Comparison of ENCODE assay signal across 8 cellular contexts in genomic region chr19:17554968-17555479, GRCh38. TPM values are rescaled to one million over a fixed set of nuclear protein-coding genes. Genes with fewer than 3 reads are reported as not detected.
DNase-seq lines count a peak whose midpoint lies in the region; ATAC-seq, FAIRE-seq and TF ChIP-seq lines count a peak whose summit lies in the region.

No MANE protein-coding gene starts in this region.

- H3K4me2 ChIP-seq in SU-DHL-6 (ENCODE audit: low read depth, low read length, poor library complexity, severe bottlenecking): peak overlapping the region; percentile 81

- peaks cover 24% of the 10 kb centered on the region for H3F3A ChIP-seq in SU-DHL-6 (ENCODE audit: insufficient read depth)

- H3K36me3 ChIP-seq in SU-DHL-6 (ENCODE audit: low read length): peaks cover 5% of the 10 kb centered on the region; the same call in 1 of the 2 replicates
- H3K36me3 ChIP-seq in spleen: peaks cover 0 to 41% (median 18%) of the 10 kb centered on the region in 6 donors

- ATAC-seq in GM19351 (IDR thresholded peaks at IDR 0.05; ENCODE audit: unreplicated experiment): peak; percentile 11
- no peak for ATAC-seq in HG03175 (IDR thresholded peaks at IDR 0.05; ENCODE audit: unreplicated experiment)

- peak overlapping the region; percentile 44; the same call in 1 of the 2 replicates for H3K27ac ChIP-seq in SU-DHL-6 (ENCODE audit: low read depth, low read length)
- peak overlapping the region; percentile 27 to 96 (median 91) for H3K27ac ChIP-seq in spleen

- intact Hi-C loops in spleen (cut with DNase I; ENCODE audit: low total_unique reads): no loop called here

- WGBS in spleen, 5 donors: 15 to 17% (median 16%) methylated on average over 16 to 19 of the region's 19 CpGs

- no peaks in the 10 kb centered on the region for H3K9me2 ChIP-seq in SU-DHL-6 (replicated peaks; ENCODE audit: insufficient read depth, low read length)

- H3K9me3 ChIP-seq in SU-DHL-6 (ENCODE audit: insufficient read depth, low read length): no peaks in the 10 kb centered on the region
- no peaks in the 10 kb centered on the region for H3K9me3 ChIP-seq in spleen

- DNase-seq in foreskin fibroblast: no peak
- DNase-seq in spleen: no peak
- DNase-seq in D721Med (ENCODE audit: insufficient read length, low spot score): no peak
- no peak for DNase-seq in HK-2 (ENCODE audit: unreplicated experiment)
- no peak for DNase-seq in NCI-H146 (lab: John Stamatoyannopoulos, UW)

- H2AFZ ChIP-seq in SU-DHL-6 (ENCODE audit: low read depth, low read length, severe bottlenecking): peak overlapping the region; percentile 79

- peak overlapping the region; percentile 94 for H3K4me3 ChIP-seq in SU-DHL-6 (ENCODE audit: insufficient read depth, low read length, poor library complexity, severe bottlenecking)
- H3K4me3 ChIP-seq in foreskin fibroblast (ENCODE audit: low read depth in 1 of 2, low read length in 2 of 2): peak overlapping the region; percentile 86 to 87
- peak overlapping the region; percentile 13 to 99 (median 96) for H3K4me3 ChIP-seq in spleen

- no peak for TF ChIP-seq CTCF in SU-DHL-6 (IDR thresholded peaks at IDR 0.05; ENCODE audit: insufficient read depth, low read length, poor library complexity, severe bottlenecking)
- no peak for TF ChIP-seq CTCF in foreskin fibroblast (IDR thresholded peaks at IDR 0.05; ENCODE audit: low read depth, low read length)
- peak in 1 of 11 experiments; percentile 10 for TF ChIP-seq CTCF in spleen (IDR thresholded peaks at IDR 0.05 in 8 of 11, conservative IDR thresholded peaks at IDR 0.05 in 3 of 11)
- no peak for TF ChIP-seq CTCF in D721Med (IDR thresholded peaks at IDR 0.05; ENCODE audit: insufficient read depth, missing control alignments)

- peaks cover 11 to 68% (median 51%) of the 10 kb centered on the region in 6 donors for H3K4me1 ChIP-seq in spleen

- H3K79me2 ChIP-seq in SU-DHL-6 (ENCODE audit: insufficient read depth, low read length): peaks cover 20% of the 10 kb centered on the region

- peak overlapping the region; percentile 98 for H3K9ac ChIP-seq in SU-DHL-6 (ENCODE audit: low read length)

- TF ChIP-seq POLR2A in spleen (IDR thresholded peaks at IDR 0.05): no peak

- no peaks in the 10 kb centered on the region for H4K20me1 ChIP-seq in SU-DHL-6 (ENCODE audit: low read depth, low read length)

- FAIRE-seq in D721Med (lab: Jason Lieb, UNC): no peak

- H3K27me3 ChIP-seq in SU-DHL-6 (ENCODE audit: low read length): no peaks in the 10 kb centered on the region
- no peaks in the 10 kb centered on the region for H3K27me3 ChIP-seq in spleen (replicated peaks in 1 of 7)

RNA-seq across cellular contexts. Expression of gene COLGALT1, which starts 0.4 kb away (rescaled TPM):
- 100 to 1,000 TPM in 4 of 7 donors, 10 to 100 TPM in 3; 89.4 to 146 (median 116) TPM for total RNA-seq in spleen
- polyA plus RNA-seq in spleen: 10 to 100 TPM; 52.4 to 86.4 (median 83.1) TPM

RNA-seq across cellular contexts. Expression of gene PGLS, which starts 43.6 kb away (rescaled TPM):
- 100 to 1,000 TPM in 2 of 7 donors, 10 to 100 TPM in 5; 70.6 to 111 (median 83.7) TPM for total RNA-seq in spleen
- 100 to 1,000 TPM in 2 of 3 donors, 10 to 100 TPM in 1; 94.8 to 118 (median 109) TPM for polyA plus RNA-seq in spleen
